Comparison of ENCODE assay signal across 8 cellular contexts in the genomic region with DNA sequence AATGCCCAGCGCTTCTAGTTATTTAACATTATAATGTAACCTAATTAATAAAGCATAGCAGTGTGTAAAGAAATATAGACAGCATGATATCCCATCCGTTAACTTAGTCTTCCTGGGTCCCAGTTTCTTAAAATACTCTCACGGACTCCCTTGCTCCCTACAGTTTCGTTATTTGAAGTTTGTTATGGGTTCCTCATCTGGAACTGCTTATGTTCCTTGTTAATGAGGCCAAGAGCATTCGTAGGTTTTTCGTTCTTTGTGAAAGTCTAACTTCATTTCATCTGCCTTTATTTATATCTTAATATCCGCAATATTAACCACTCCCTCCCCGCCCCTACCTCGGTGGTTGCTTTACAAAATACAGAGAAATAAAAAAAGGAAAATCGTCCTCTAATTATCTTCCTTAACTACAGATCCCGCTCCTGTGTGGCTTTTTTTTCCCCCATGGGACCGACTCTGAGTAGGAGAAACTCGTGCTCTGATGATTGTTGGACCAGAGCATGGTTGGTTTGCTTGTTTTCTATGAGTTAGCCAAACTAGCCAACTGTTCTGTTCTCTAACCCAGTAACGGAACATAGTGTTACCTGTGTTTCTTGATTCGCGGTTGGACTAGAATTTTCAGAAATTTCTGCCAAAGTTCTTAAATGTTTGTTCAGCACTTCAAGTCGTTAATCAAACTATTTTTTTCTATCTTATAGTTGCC. TPM values are rescaled to one million over a fixed set of nuclear protein-coding genes. Genes with fewer than 3 reads are reported as not detected.
A peak's percentile ranks its signal among the peaks of the same experiment; 100 is the strongest.
DNase-seq lines count a peak whose midpoint lies in the region; ATAC-seq and TF ChIP-seq lines count a peak whose summit lies in the region.

No MANE protein-coding gene starts in this region.

- no peak for TF ChIP-seq CTCF in natural killer cell (IDR thresholded peaks at IDR 0.05)

- peak overlapping the region; percentile 69 for H3K27ac ChIP-seq in SJSA1

- peaks cover 8% of the 10 kb centered on the region; the same call in 1 of the 2 replicates for H3K4me1 ChIP-seq in SJSA1 (replicated peaks)

- H3K36me3 Mint-ChIP-seq in T-helper 1 cell treated with Interleukin-12 subunit alpha and Interleukin-12 subunit beta and Interleukin-4 antibody, amounts not matched to agents 30 μg/mL and 1 μg/mL, for 36 hours (ENCODE audit: low read depth) = peaks cover 20% of the 10 kb centered on the region
- H3K36me3 Mint-ChIP-seq in natural killer cell = peaks cover 8% of the 10 kb centered on the region

- H3K9me3 ChIP-seq in SJSA1 (replicated peaks) = no peaks in the 10 kb centered on the region

- H3K4me3 Mint-ChIP-seq in T-helper 1 cell treated with Interleukin-12 subunit alpha and Interleukin-12 subunit beta and Interleukin-4 antibody, amounts not matched to agents 30 μg/mL and 1 μg/mL, for 36 hours = peak overlapping the region; percentile 95
- peak overlapping the region; percentile 98 for H3K4me3 Mint-ChIP-seq in natural killer cell

- H3K27me3 Mint-ChIP-seq in T-helper 1 cell treated with Interleukin-12 subunit alpha and Interleukin-12 subunit beta and Interleukin-4 antibody, amounts not matched to agents 30 μg/mL and 1 μg/mL, for 36 hours (ENCODE audit: low read depth) = no peaks in the 10 kb centered on the region
- no peaks in the 10 kb centered on the region for H3K27me3 Mint-ChIP-seq in natural killer cell (ENCODE audit: low read depth in 2 of 2)

- H3K36me3 ChIP-seq in SJSA1 = peaks cover 28% of the 10 kb centered on the region

- intact Hi-C loops in natural killer cell (cut with micrococcal nuclease) = no loop called here

- H3K4me1 Mint-ChIP-seq in T-helper 1 cell treated with Interleukin-12 subunit alpha and Interleukin-12 subunit beta and Interleukin-4 antibody, amounts not matched to agents 30 μg/mL and 1 μg/mL, for 36 hours (ENCODE audit: low read depth) = peaks cover 50% of the 10 kb centered on the region
- peaks cover 45 to 47% of the 10 kb centered on the region in 2 donors for H3K4me1 Mint-ChIP-seq in natural killer cell

- ATAC-seq in natural killer cell (no peak), HG03280 (IDR thresholded peaks at IDR 0.05; ENCODE audit: unreplicated experiment) (no peak)

- peak overlapping the region; percentile 95 for H3K27ac Mint-ChIP-seq in T-helper 1 cell treated with Interleukin-12 subunit alpha and Interleukin-12 subunit beta and Interleukin-4 antibody, amounts not matched to agents 30 μg/mL and 1 μg/mL, for 36 hours
- H3K27ac Mint-ChIP-seq in natural killer cell = peak overlapping the region; percentile 93

- no peaks in the 10 kb centered on the region for H3K9me3 Mint-ChIP-seq in T-helper 1 cell treated with Interleukin-12 subunit alpha and Interleukin-12 subunit beta and Interleukin-4 antibody, amounts not matched to agents 30 μg/mL and 1 μg/mL, for 36 hours
- H3K9me3 Mint-ChIP-seq in natural killer cell = no peaks in the 10 kb centered on the region

- H3K4me3 ChIP-seq in SJSA1 = peak overlapping the region; percentile 71

- H3K27me3 ChIP-seq in SJSA1 (replicated peaks) = no peaks in the 10 kb centered on the region

- TF ChIP-seq POLR2A in erythroblast (IDR thresholded peaks at IDR 0.05; ENCODE audit: low read length) = no peak

- DNase-seq in T-helper 1 cell (no peak), SJSA1 (ENCODE audit: low read depth in 1 of 2, low spot score in 2 of 2) (no peak), erythroblast (lab: John Stamatoyannopoulos, UW) (peak; percentile 42 to 61), natural killer cell (no peak), ecto neural progenitor cell (ENCODE audit: low spot score) (no peak), NCI-H2227 treated with DMSO at 0.1 percent for 48 hours (lab: John Stamatoyannopoulos, UW) (no peak)

RNA-seq across cellular contexts. Expression of a gene that starts 0.9 kb away (rescaled TPM):
- 6.1 and 9.5 TPM in 2 replicates for total RNA-seq in SJSA1 (2014; rRNA removed; shearing (Covaris generic))
- total RNA-seq in natural killer cell = 10 to 100 TPM in 1 of 3 donors, 1 to 10 TPM in 2; 9.5 to 10.7 (median 9.5) TPM

RNA-seq across cellular contexts. Expression of a gene that starts 0.9 kb away (rescaled TPM):
- 23.5 and 27.1 TPM in 2 replicates for total RNA-seq in SJSA1 (2014; rRNA removed; shearing (Covaris generic))
- 10 to 100 TPM; 13.4 to 22.9 (median 18.8) TPM for total RNA-seq in natural killer cell

RNA-seq across cellular contexts. Expression of a gene that starts 31.6 kb away (rescaled TPM):
- total RNA-seq in SJSA1 (2014; rRNA removed; shearing (Covaris generic)) = 1.4 and 2.8 TPM in 2 replicates
- 1 to 10 TPM in 2 of 3 donors, under 1 TPM in 1; 0.97 to 2.2 (median 1.4) TPM for total RNA-seq in natural killer cell

RNA-seq across cellular contexts. Expression of a gene that starts 41.2 kb away (rescaled TPM):
- total RNA-seq in SJSA1 (2014; rRNA removed; shearing (Covaris generic)) = 0.13 and 0.66 TPM in 2 replicates
- 1 to 10 TPM; 4.3 to 6.6 (median 6.2) TPM for total RNA-seq in natural killer cell

Comparison
In these comparisons a context has a peak if more than half of its experiments do, and no peak if none do; other contexts are left out.
1. DNase-seq: peak in erythroblast (2 of 2); none in T-helper 1 cell (0 of 5), SJSA1 (0 of 2), natural killer cell (single experiment), ecto neural progenitor cell (single experiment) and NCI-H2227 treated with DMSO at 0.1 percent for 48 hours (single experiment).